Comparison of ENCODE assay signal across 9 cellular contexts in the genomic region with DNA sequence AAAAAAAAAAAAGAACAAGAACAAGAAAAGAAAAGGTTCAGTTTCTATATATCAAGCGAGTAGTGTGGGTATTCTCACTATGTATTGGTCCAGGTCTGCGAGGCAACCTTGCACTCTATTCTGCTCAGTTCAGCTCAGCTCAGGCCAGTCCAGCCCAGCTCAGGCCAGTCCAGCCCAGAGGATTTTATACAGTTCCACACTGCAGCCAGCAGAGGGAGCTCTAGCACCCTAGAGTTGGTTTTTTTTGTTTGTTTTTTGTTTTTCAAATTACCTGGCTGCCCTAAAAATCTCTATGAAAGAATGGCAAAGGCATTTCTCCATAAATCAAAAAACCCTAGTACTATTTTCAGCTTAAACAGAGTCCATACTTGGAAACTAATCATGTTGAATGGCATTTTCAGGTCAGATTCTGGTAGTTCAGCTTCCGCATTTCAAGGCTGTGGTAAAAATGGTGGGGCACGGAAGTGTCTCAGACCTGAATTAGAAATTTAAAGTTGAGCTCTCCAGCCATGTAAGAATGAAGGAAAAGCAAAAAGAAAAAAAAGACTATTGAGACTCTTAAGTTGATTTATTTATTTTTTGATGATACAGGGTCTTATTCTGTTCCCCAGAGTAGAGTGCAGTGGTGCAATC. TPM values are rescaled to one million over a fixed set of nuclear protein-coding genes. Genes with fewer than 3 reads are reported as not detected.
A peak's percentile ranks its signal among the peaks of the same experiment; 100 is the strongest.
DNase-seq lines count a peak whose midpoint lies in the region; ATAC-seq and TF ChIP-seq lines count a peak whose summit lies in the region.
"Had no signal": no experiment of that assay in that cellular context is flagged by ENCODE, and none has a peak within 500 bp of the region (broad histone marks: within the 10 kb centered on the region; RNA-seq: fewer than 3 reads in every experiment).

No MANE protein-coding gene starts in this region.

- DNase-seq in A172 (ENCODE audit: low spot score), result peak; percentile 51
- DNase-seq in GM10248 (ENCODE audit: extremely low spot score), result peak; percentile 58
- peak; percentile 38 for DNase-seq in MV-4-11 (lab: John Stamatoyannopoulos, UW)
- peak; percentile 63 for DNase-seq in WTC11 (ENCODE audit: low spot score)
- DNase-seq in dedifferentiated amniotic fluid mesenchymal stem cell (ENCODE audit: extremely low spot score), result peak; percentile 26
- DNase-seq in lung (ENCODE audit: low spot score), result peak; percentile 51
- no peak for DNase-seq in thoracic aorta (ENCODE audit: low spot score)

- H3K4me1 ChIP-seq in lung (ENCODE audit: control insufficient read depth in 2 of 2, insufficient read depth in 2 of 2, low read length in 2 of 2), result no peaks in the 10 kb centered on the region
- H3K4me1 ChIP-seq in thoracic aorta (ENCODE audit: control insufficient read depth in 1 of 2, low read depth in 2 of 2), result no peaks in the 10 kb centered on the region

- H3K4me1 Mint-ChIP-seq in WTC11, result no peaks in the 10 kb centered on the region

- no peak overlapping the region for H3K4me3 Mint-ChIP-seq in WTC11

- H3K27me3 Mint-ChIP-seq in WTC11 (ENCODE audit: low read depth), result no peaks in the 10 kb centered on the region

- H3K9me3 ChIP-seq in lung (ENCODE audit: control insufficient read depth in 2 of 2, insufficient read depth in 1 of 2, low read length in 1 of 2) (no peaks in the 10 kb centered on the region), thoracic aorta (no peaks in the 10 kb centered on the region)

- CTCF ChIA-PET in GM10248 (lab: Yijun Ruan, JAX), result interaction anchor here (0.6 to 11.5 kb wide), 90 partner anchors 9 to 1256 kb away, joined by 3 to 312 read pairs (median 5); a partner anchor contains a TSS
- CTCF ChIA-PET in WTC11 (lab: Charles Lee), result interaction anchor here (0.5 to 2.9 kb wide), 82 partner anchors 9 to 949 kb away, joined by 3 to 138 read pairs (median 5); a partner anchor contains a TSS

- POLR2A ChIA-PET in GM10248 (lab: Yijun Ruan, JAX) (interaction anchor here (0.5 to 1.1 kb wide), 4 partner anchors 39 to 313 kb away, joined by 3 to 10 read pairs (median 4); a partner anchor contains a TSS), WTC11 (lab: Charles Lee) (interaction anchor here (0.7 kb wide), 1 partner anchor 291 kb away, joined by 5 read pairs; no protein-coding TSS in a partner anchor)

- no peak overlapping the region for H3K27ac Mint-ChIP-seq in WTC11

- H3K36me3 ChIP-seq in lung (ENCODE audit: control insufficient read depth in 2 of 2, insufficient read depth in 2 of 2, low read length in 2 of 2) (peaks cover 0 to 6% of the 10 kb centered on the region in 2 donors), thoracic aorta (no peaks in the 10 kb centered on the region)

- TF ChIP-seq CTCF in GM10248 (IDR thresholded peaks at IDR 0.05; ENCODE audit: control extremely low read depth, extremely low read depth, low read depth, missing control alignments) (peak; percentile 81), WTC11 (IDR thresholded peaks at IDR 0.05) (peak; percentile 91), lung (IDR thresholded peaks at IDR 0.05; ENCODE audit: control extremely low read depth, extremely low read depth) (peak; percentile 78), thoracic aorta (IDR thresholded peaks at IDR 0.05) (peak; percentile 78)

- H3K27ac ChIP-seq in lung (ENCODE audit: low read depth in 1 of 2, low read length in 1 of 2) (no peak overlapping the region), thoracic aorta (no peak overlapping the region)
- H3K27ac ChIP-seq: epithelial cell of prostate had no signal

- WGBS in lung, 2 donors, result 50 to 52% methylated on average over 4 of the region's 4 CpGs

- H3K9me3 Mint-ChIP-seq in WTC11, result no peaks in the 10 kb centered on the region

- peak; percentile 91 for ATAC-seq in WTC11
- peak; percentile 80 for ATAC-seq in lung (ENCODE audit: insufficient read depth, low FRiP score)
- peak; percentile 43 for ATAC-seq in thoracic aorta (ENCODE audit: insufficient number of reproducible peaks, low FRiP score, low read depth)
- ATAC-seq in HG03354 (IDR thresholded peaks at IDR 0.05; ENCODE audit: poor library complexity, severe bottlenecking, unreplicated experiment), result no peak

- peaks cover 5% of the 10 kb centered on the region; the same call in 1 of the 2 replicates for H3K36me3 Mint-ChIP-seq in WTC11

- H3K27me3 ChIP-seq in lung (ENCODE audit: control insufficient read depth, insufficient read depth) (no peaks in the 10 kb centered on the region), thoracic aorta (replicated peaks; ENCODE audit: insufficient read depth) (no peaks in the 10 kb centered on the region)

- H3K4me3 ChIP-seq in lung (no peak overlapping the region), thoracic aorta (no peak overlapping the region)

TF ChIP-seq in WTC11, 78 proteins besides CTCF, POLR2A, EP300 and RAD21:
- no peak for TF ChIP-seq TEAD4 (CRISPR knock-in tag; IDR thresholded peaks at IDR 0.05)
- no peak for TF ChIP-seq NR1H2 (CRISPR knock-in tag; IDR thresholded peaks at IDR 0.05)
- no peak for TF ChIP-seq FOXJ3 (CRISPR knock-in tag; IDR thresholded peaks at IDR 0.05; ENCODE audit: borderline replicate concordance)
- TF ChIP-seq, protein P1, sequence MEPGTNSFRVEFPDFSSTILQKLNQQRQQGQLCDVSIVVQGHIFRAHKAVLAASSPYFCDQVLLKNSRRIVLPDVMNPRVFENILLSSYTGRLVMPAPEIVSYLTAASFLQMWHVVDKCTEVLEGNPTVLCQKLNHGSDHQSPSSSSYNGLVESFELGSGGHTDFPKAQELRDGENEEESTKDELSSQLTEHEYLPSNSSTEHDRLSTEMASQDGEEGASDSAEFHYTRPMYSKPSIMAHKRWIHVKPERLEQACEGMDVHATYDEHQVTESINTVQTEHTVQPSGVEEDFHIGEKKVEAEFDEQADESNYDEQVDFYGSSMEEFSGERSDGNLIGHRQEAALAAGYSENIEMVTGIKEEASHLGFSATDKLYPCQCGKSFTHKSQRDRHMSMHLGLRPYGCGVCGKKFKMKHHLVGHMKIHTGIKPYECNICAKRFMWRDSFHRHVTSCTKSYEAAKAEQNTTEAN (CRISPR knock-in tag; IDR thresholded peaks at IDR 0.05), result no peak
- TF ChIP-seq, protein P2, sequence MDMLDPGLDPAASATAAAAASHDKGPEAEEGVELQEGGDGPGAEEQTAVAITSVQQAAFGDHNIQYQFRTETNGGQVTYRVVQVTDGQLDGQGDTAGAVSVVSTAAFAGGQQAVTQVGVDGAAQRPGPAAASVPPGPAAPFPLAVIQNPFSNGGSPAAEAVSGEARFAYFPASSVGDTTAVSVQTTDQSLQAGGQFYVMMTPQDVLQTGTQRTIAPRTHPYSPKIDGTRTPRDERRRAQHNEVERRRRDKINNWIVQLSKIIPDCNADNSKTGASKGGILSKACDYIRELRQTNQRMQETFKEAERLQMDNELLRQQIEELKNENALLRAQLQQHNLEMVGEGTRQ (CRISPR knock-in tag; IDR thresholded peaks at IDR 0.05), result no peak
- TF ChIP-seq, protein P3, sequence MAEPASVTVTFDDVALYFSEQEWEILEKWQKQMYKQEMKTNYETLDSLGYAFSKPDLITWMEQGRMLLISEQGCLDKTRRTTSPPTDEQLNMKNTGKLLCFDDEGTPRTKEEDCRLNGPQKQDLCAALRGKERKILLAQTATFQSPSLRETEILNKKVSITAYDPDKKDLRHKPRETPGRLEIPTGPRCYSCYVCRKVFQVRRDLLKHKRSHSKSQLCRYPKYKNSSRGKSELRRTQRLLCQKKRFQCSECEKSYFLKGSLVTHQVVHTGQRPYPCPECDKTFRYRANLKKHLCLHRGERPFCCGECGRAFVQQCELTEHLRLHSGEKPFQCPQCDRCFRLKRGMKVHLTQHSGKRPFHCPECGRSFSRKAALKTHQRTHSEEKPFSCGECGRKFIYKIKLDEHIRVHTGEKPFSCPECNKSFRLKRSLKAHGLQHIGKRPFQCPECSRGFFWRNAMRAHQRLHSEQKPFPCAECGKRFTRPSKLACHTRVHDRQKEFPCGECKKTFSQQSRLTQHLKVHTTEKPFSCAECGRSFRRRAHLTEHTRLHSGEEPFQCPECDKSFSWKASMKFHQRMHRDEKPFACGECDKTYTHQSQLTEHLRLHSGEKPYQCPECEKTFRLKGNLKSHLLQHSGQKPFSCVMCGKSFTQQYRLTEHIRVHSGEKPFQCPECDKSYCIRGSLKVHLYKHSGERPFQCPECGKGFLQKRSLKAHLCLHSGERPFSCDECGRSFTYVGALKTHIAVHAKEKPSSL (CRISPR knock-in tag; conservative IDR thresholded peaks at IDR 0.05), result no peak

RNA-seq across cellular contexts. Expression of a gene that starts 55.2 kb away (rescaled TPM):
- total RNA-seq in A172 (2014; rRNA removed; shearing (Covaris generic)), result 39.0 and 43.0 TPM in 2 replicates
- total RNA-seq in WTC11 (2021), result 4.8 to 5.8 TPM (median 5.2 TPM) in 3 replicates
- total RNA-seq in lung, result 10 to 100 TPM in 1 of 2 donors, 1 to 10 TPM in 1; 8.6 to 16.6 TPM
- 10 to 100 TPM in 1 of 2 donors, 1 to 10 TPM in 1; 3.0 to 14.2 TPM for polyA plus RNA-seq in lung
- 10 to 100 TPM in 1 of 2 donors, 1 to 10 TPM in 1; 7.3 to 21.7 TPM for total RNA-seq in thoracic aorta
